8 cellular contexts compared by ENCODE assay signal in genomic region chr19:50329146-50329925, GRCh38. TPM values are rescaled to one million over a fixed set of nuclear protein-coding genes. Genes with fewer than 3 reads are reported as not detected.
A peak's percentile ranks its signal among the peaks of the same experiment; 100 is the strongest.
DNase-seq lines count a peak whose midpoint lies in the region; ATAC-seq and TF ChIP-seq lines count a peak whose summit lies in the region.

Gene KCNC3 (minus strand): TSS chr19:50329377. CDS start chr19:50329082, 295 bp downstream.

- POLR2A ChIA-PET in WTC11 (lab: Charles Lee), result interaction anchor here (0.6 to 2.1 kb wide), 14 partner anchors 10 to 394 kb away, joined by 3 to 20 read pairs (median 3); partner anchors contain the start of gene MYH14

- peaks cover 19% of the 10 kb centered on the region for H3K27me3 ChIP-seq in smooth muscle cell (ENCODE audit: low read depth)

- no peak within 1 kb of the TSS for H3K9ac ChIP-seq in smooth muscle cell (ENCODE audit: low read depth)

- peaks cover 18% of the 10 kb centered on the region for H3K4me1 ChIP-seq in smooth muscle cell (ENCODE audit: low read depth)

- peak; percentile 54 for ATAC-seq in HG02798 (IDR thresholded peaks at IDR 0.05; ENCODE audit: poor library complexity, unreplicated experiment)
- ATAC-seq in WTC11, result peak; percentile 62

- H3K27me3 Mint-ChIP-seq in WTC11 (ENCODE audit: low read depth), result peaks cover 38% of the 10 kb centered on the region

- peak within 1 kb of the TSS; percentile 85 for H3K4me3 Mint-ChIP-seq in WTC11

- 13% methylated on average over 37 of the region's 43 CpGs for WGBS in smooth muscle cell (ENCODE audit: low lambda C conversion rate)

- peaks cover 35% of the 10 kb centered on the region for H4K20me1 ChIP-seq in smooth muscle cell (ENCODE audit: low read depth)

- peaks cover 14% of the 10 kb centered on the region for H3F3A ChIP-seq in smooth muscle cell (ENCODE audit: low read depth)

- DNase-seq in NCI-H2081 treated with DMSO at 0.1 percent for 48 hours (lab: John Stamatoyannopoulos, UW) (peak; percentile 84), WTC11 (ENCODE audit: low spot score) (peak; percentile 100), caudate nucleus (lab: John Stamatoyannopoulos, UW) (peak; percentile 83 to 100 (median 99)), iPS-NIHi7 (ENCODE audit: extremely low spot score) (peak; percentile 89), smooth muscle cell (lab: John Stamatoyannopoulos, UW; ENCODE audit: unreplicated experiment) (peak; percentile 81), UCSD-AML1 (lab: John Stamatoyannopoulos, UW; ENCODE audit: unreplicated experiment) (no peak)

- CTCF ChIA-PET in WTC11 (lab: Charles Lee), result interaction anchor here (0.6 to 3.3 kb wide), 43 partner anchors 13 to 415 kb away, joined by 3 to 58 read pairs (median 5); partner anchors contain the start of genes JOSD2 and MYH14

- no peaks in the 10 kb centered on the region for H3K79me2 ChIP-seq in smooth muscle cell (ENCODE audit: low read depth)

- H3K27ac ChIP-seq in caudate nucleus (ENCODE audit: low read depth, low read length), result peak within 1 kb of the TSS; percentile 72
- H3K27ac ChIP-seq in smooth muscle cell (ENCODE audit: low read depth), result peak within 1 kb of the TSS; percentile 8

- no peaks in the 10 kb centered on the region for H3K36me3 ChIP-seq in smooth muscle cell (ENCODE audit: low read depth)

- no peaks in the 10 kb centered on the region for H3K9me3 Mint-ChIP-seq in WTC11

- H3K27ac Mint-ChIP-seq in WTC11, result peak within 1 kb of the TSS; percentile 98

- no peaks in the 10 kb centered on the region for H3K36me3 Mint-ChIP-seq in WTC11

- peak within 1 kb of the TSS; percentile 90 for H3K4me2 ChIP-seq in smooth muscle cell

- peak within 1 kb of the TSS; percentile 57 for H3K4me3 ChIP-seq in GM12875 (ENCODE audit: low read depth, low read length)
- peak within 1 kb of the TSS; percentile 51 for H3K4me3 ChIP-seq in smooth muscle cell

- TF ChIP-seq CTCF in GM12875 (IDR thresholded peaks at IDR 0.05; ENCODE audit: borderline replicate concordance, insufficient read depth, low read depth, low read length) (no peak), WTC11 (IDR thresholded peaks at IDR 0.05) (no peak), smooth muscle cell (IDR thresholded peaks at IDR 0.05; ENCODE audit: borderline replicate concordance, insufficient read depth, poor library complexity, severe bottlenecking) (no peak)

- peaks cover 49% of the 10 kb centered on the region for H3K4me1 Mint-ChIP-seq in WTC11

- no peaks in the 10 kb centered on the region for H3K9me3 ChIP-seq in smooth muscle cell (replicated peaks; ENCODE audit: low read depth)

- no peak within 1 kb of the TSS for H2AFZ ChIP-seq in smooth muscle cell (ENCODE audit: low read depth)

TF ChIP-seq in WTC11, 78 proteins besides CTCF, POLR2A, EP300 and RAD21 (continues in another document):
- TF ChIP-seq NR1H2 (CRISPR knock-in tag; IDR thresholded peaks at IDR 0.05), result no peak
- TF ChIP-seq FOXP1 (CRISPR knock-in tag; IDR thresholded peaks at IDR 0.05; ENCODE audit: borderline replicate concordance), result peak; percentile 17; the same call in 1 of the 2 replicates
- TF ChIP-seq, protein P1, sequence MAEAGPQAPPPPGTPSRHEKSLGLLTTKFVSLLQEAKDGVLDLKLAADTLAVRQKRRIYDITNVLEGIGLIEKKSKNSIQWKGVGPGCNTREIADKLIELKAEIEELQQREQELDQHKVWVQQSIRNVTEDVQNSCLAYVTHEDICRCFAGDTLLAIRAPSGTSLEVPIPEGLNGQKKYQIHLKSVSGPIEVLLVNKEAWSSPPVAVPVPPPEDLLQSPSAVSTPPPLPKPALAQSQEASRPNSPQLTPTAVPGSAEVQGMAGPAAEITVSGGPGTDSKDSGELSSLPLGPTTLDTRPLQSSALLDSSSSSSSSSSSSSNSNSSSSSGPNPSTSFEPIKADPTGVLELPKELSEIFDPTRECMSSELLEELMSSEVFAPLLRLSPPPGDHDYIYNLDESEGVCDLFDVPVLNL (CRISPR knock-in tag; IDR thresholded peaks at IDR 0.05; ENCODE audit: borderline replicate concordance, low read depth), result no peak
- TF ChIP-seq RELA (CRISPR knock-in tag; IDR thresholded peaks at IDR 0.05; ENCODE audit: borderline replicate concordance), result no peak
- TF ChIP-seq ZBTB21 (CRISPR knock-in tag; IDR thresholded peaks at IDR 0.05; ENCODE audit: borderline replicate concordance), result no peak
- TF ChIP-seq, protein P2, sequence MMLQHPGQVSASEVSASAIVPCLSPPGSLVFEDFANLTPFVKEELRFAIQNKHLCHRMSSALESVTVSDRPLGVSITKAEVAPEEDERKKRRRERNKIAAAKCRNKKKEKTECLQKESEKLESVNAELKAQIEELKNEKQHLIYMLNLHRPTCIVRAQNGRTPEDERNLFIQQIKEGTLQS (CRISPR knock-in tag; conservative IDR thresholded peaks at IDR 0.05), result no peak
- TF ChIP-seq, protein P3, sequence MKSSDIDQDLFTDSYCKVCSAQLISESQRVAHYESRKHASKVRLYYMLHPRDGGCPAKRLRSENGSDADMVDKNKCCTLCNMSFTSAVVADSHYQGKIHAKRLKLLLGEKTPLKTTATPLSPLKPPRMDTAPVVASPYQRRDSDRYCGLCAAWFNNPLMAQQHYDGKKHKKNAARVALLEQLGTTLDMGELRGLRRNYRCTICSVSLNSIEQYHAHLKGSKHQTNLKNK (CRISPR knock-in tag; IDR thresholded peaks at IDR 0.05), result no peak
- no peak for TF ChIP-seq PRDM15 (CRISPR knock-in tag; IDR thresholded peaks at IDR 0.05)
- no peak for TF ChIP-seq HMGXB4 (CRISPR knock-in tag; IDR thresholded peaks at IDR 0.05)
- no peak for TF ChIP-seq SMAD3 (CRISPR knock-in tag; IDR thresholded peaks at IDR 0.05; ENCODE audit: borderline replicate concordance)
- TF ChIP-seq, protein P4, sequence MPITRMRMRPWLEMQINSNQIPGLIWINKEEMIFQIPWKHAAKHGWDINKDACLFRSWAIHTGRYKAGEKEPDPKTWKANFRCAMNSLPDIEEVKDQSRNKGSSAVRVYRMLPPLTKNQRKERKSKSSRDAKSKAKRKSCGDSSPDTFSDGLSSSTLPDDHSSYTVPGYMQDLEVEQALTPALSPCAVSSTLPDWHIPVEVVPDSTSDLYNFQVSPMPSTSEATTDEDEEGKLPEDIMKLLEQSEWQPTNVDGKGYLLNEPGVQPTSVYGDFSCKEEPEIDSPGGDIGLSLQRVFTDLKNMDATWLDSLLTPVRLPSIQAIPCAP (CRISPR knock-in tag; IDR thresholded peaks at IDR 0.05), result 0 out of 2 replicates have a peak, but pooled peaks have one; percentile 25
- TF ChIP-seq NFE2L1 (CRISPR knock-in tag; IDR thresholded peaks at IDR 0.05), result 0 out of 2 replicates have a peak, but pooled peaks have one; percentile 8
- 0 out of 2 replicates have a peak, but pooled peaks have one; percentile 19 for TF ChIP-seq FOXK1 (CRISPR knock-in tag; IDR thresholded peaks at IDR 0.05)
- 0 out of 2 replicates have a peak, but pooled peaks have one; percentile 21 for TF ChIP-seq MAX (CRISPR knock-in tag; IDR thresholded peaks at IDR 0.05)

RNA-seq across cellular contexts. Expression of gene KCNC3, which starts in this region (rescaled TPM):
- total RNA-seq in WTC11 (2021) (8.5 to 10.1 TPM (median 10.0 TPM) in 3 replicates), smooth muscle cell (0.54 and 1.4 TPM in 2 replicates)
- 0.46 and 1.3 TPM in 2 replicates for polyA plus RNA-seq in smooth muscle cell
